ENCODE assay signal across 24 cellular contexts in genomic region chr7:105055084-105055483, GRCh38. TPM values are rescaled to one million over a fixed set of nuclear protein-coding genes. Genes with fewer than 3 reads are reported as not detected.
DNase-seq lines count a peak whose midpoint lies in the region; ATAC-seq and TF ChIP-seq lines count a peak whose summit lies in the region.
"Had no signal": no experiment of that assay in that cellular context is flagged by ENCODE, and none has a peak within 500 bp of the region (broad histone marks: within the 10 kb centered on the region; RNA-seq: fewer than 3 reads in every experiment).

No MANE protein-coding gene starts in this region.

- no peak for TF ChIP-seq EP300 in SK-N-SH (IDR thresholded peaks at IDR 0.05; ENCODE audit: borderline replicate concordance in 1 of 2, low read depth in 1 of 2, low read length in 1 of 2)

- H3K4me3 Mint-ChIP-seq in natural killer cell (no peak overlapping the region), T-cell (peak overlapping the region in 1 of 3 donors; percentile 15)
- no peak overlapping the region for H3K4me3 Mint-ChIP-seq in natural killer cell treated with Interleukin-12 subunit alpha and Interleukin-12 subunit beta and Interleukin-15 and Interleukin-18, amount 100 ng/mL, for 72 hours
- H3K4me3 Mint-ChIP-seq: activated T-helper 1 cell treated with anti-CD3 and anti-CD28 coated beads, Interleukin-12 subunit alpha, Interleukin-12 subunit beta, Interleukin-2, Interleukin-4 antibody, amounts not matched to agents 30 ng/mL and 10 ng/mL and 1 ng/mL, durations not matched to agents 14 hours and 24 hours and 36 hours; CD14-positive monocyte; mesothelial cell of epicardium; nephron had no signal

- H3K4me3 ChIP-seq in SK-N-SH (ENCODE audit: low read depth in 2 of 2, low read length in 1 of 2) = no peak overlapping the region
- H3K4me3 ChIP-seq: gastroesophageal sphincter, GM12878, left lung, transverse colon had no signal

- H3K4me1 ChIP-seq in SK-N-SH (ENCODE audit: control insufficient read depth in 1 of 2, insufficient read depth in 2 of 2, low read depth in 1 of 2, low read length in 1 of 2) = peaks cover 0 to 5% of the 10 kb centered on the region in 2 experiments; a peak in 2 of 4 replicates

- H3K9me3 Mint-ChIP-seq in natural killer cell = no peaks in the 10 kb centered on the region
- H3K9me3 Mint-ChIP-seq in natural killer cell treated with Interleukin-12 subunit alpha and Interleukin-12 subunit beta and Interleukin-15 and Interleukin-18, amount 100 ng/mL, for 72 hours = no peaks in the 10 kb centered on the region
- no peaks in the 10 kb centered on the region for H3K9me3 Mint-ChIP-seq in T-cell
- H3K9me3 Mint-ChIP-seq: activated T-helper 1 cell treated with anti-CD3 and anti-CD28 coated beads, Interleukin-12 subunit alpha, Interleukin-12 subunit beta, Interleukin-2, Interleukin-4 antibody, amounts not matched to agents 30 ng/mL and 10 ng/mL and 1 ng/mL, durations not matched to agents 14 hours and 24 hours and 36 hours; CD14-positive monocyte; mesothelial cell of epicardium; nephron had no signal

- no peak for TF ChIP-seq RAD21 in SK-N-SH (IDR thresholded peaks at IDR 0.05; ENCODE audit: low read length)

- no peak overlapping the region for H3K4me2 ChIP-seq in SK-N-SH

- WGBS in SK-N-SH (ENCODE audit: low lambda C conversion rate) = 96% methylated on average over 2 of the region's 2 CpGs

- H3K36me3 ChIP-seq in SK-N-SH (replicated peaks in 1 of 2; ENCODE audit: control insufficient read depth in 1 of 2, insufficient read depth in 2 of 2, low read length in 1 of 2) = peaks cover 25 to 62% of the 10 kb centered on the region in 2 experiments

- DNase-seq in natural killer cell (no peak), T-cell (no peak), left colon (no peak), UCSD-AML1 (lab: John Stamatoyannopoulos, UW; ENCODE audit: unreplicated experiment) (no peak), SK-N-SH (no peak)
- DNase-seq in natural killer cell treated with Interleukin-12 subunit alpha and Interleukin-12 subunit beta and Interleukin-15 and Interleukin-18, amount 100 ng/mL, for 72 hours (ENCODE audit: low spot score) = no peak
- DNase-seq: activated CD4-positive, CD25-positive, alpha-beta regulatory T cell treated with anti-CD3 and anti-CD28 coated beads, Interleukin-2, amount 50 U/mL, for 72 hours; hippocampal formation; Karpas-422; left lung; NCI-H1436 treated with DMSO at 0.1 percent for 48 hours; NCI-H2107; NCI-H446; NCI-H774; SIG-M5; SW 1271; transverse colon had no signal

- no peak overlapping the region for H3K9ac ChIP-seq in SK-N-SH

- H3K27me3 Mint-ChIP-seq in natural killer cell (ENCODE audit: low read depth in 2 of 2) = no peaks in the 10 kb centered on the region
- H3K27me3 Mint-ChIP-seq in natural killer cell treated with Interleukin-12 subunit alpha and Interleukin-12 subunit beta and Interleukin-15 and Interleukin-18, amount 100 ng/mL, for 72 hours = no peaks in the 10 kb centered on the region
- no peaks in the 10 kb centered on the region for H3K27me3 Mint-ChIP-seq in T-cell

- H3F3A ChIP-seq in SK-N-SH (replicated peaks; ENCODE audit: insufficient read depth) = peaks cover 7% of the 10 kb centered on the region

- POLR2A ChIA-PET in T-cell (lab: Charles Lee) = interaction anchor here (0.6 to 1.5 kb wide), 5 partner anchors 11 to 45 kb away, joined by 3 to 11 read pairs (median 5); no protein-coding TSS in a partner anchor
- POLR2A ChIA-PET in SK-N-SH (lab: Yijun Ruan, JAX) = no interaction called here

- no peaks in the 10 kb centered on the region for H3K27me3 ChIP-seq in SK-N-SH (ENCODE audit: insufficient read depth)
- H3K27me3 ChIP-seq: gastroesophageal sphincter, left lung, transverse colon had no signal

- peaks cover 14% of the 10 kb centered on the region for H3K36me3 Mint-ChIP-seq in natural killer cell
- H3K36me3 Mint-ChIP-seq in natural killer cell treated with Interleukin-12 subunit alpha and Interleukin-12 subunit beta and Interleukin-15 and Interleukin-18, amount 100 ng/mL, for 72 hours = peaks cover 21% of the 10 kb centered on the region
- peaks cover 36% of the 10 kb centered on the region for H3K36me3 Mint-ChIP-seq in T-cell

- no peak for TF ChIP-seq CTCF in natural killer cell (IDR thresholded peaks at IDR 0.05)
- no peak for TF ChIP-seq CTCF in SK-N-SH (IDR thresholded peaks at IDR 0.05)

- intact Hi-C loops in natural killer cell (cut with micrococcal nuclease) (loop anchor here (5.0 kb wide), 1 partner anchor 33 kb away; no protein-coding TSS in a partner anchor), left colon (cut with DNase I, micrococcal nuclease) (no loop called here)

- H3K9me2 ChIP-seq in SK-N-SH = no peaks in the 10 kb centered on the region

- CTCF ChIA-PET in T-cell (lab: Charles Lee) = interaction anchor here (0.5 to 1.4 kb wide), 11 partner anchors 11 to 540 kb away, joined by 3 to 6 read pairs (median 3); no protein-coding TSS in a partner anchor
- CTCF ChIA-PET in SK-N-SH (lab: Yijun Ruan, JAX) = interaction anchor here (0.6 to 1.8 kb wide), 4 partner anchors 14 to 262 kb away, joined by 3 to 4 read pairs (median 3); no protein-coding TSS in a partner anchor

- H2AFZ ChIP-seq in SK-N-SH (ENCODE audit: low read depth) = no peak overlapping the region

- H3K4me1 Mint-ChIP-seq in natural killer cell (peaks cover 68% of the 10 kb centered on the region in 2 donors), T-cell (peaks cover 71 to 85% (median 84%) of the 10 kb centered on the region in 3 donors)
- peaks cover 48 to 53% of the 10 kb centered on the region in 2 donors for H3K4me1 Mint-ChIP-seq in natural killer cell treated with Interleukin-12 subunit alpha and Interleukin-12 subunit beta and Interleukin-15 and Interleukin-18, amount 100 ng/mL, for 72 hours (ENCODE audit: low read depth in 2 of 2)

- H3K27ac ChIP-seq in SK-N-SH (ENCODE audit: low read depth in 2 of 2, low read length in 1 of 2) = no peak overlapping the region
- H3K27ac ChIP-seq: gastroesophageal sphincter, left lung, transverse colon had no signal

- peaks cover 99% of the 10 kb centered on the region for H3K79me2 ChIP-seq in SK-N-SH (ENCODE audit: insufficient read depth)

- H4K20me1 ChIP-seq in SK-N-SH (ENCODE audit: insufficient read depth) = peaks cover 84% of the 10 kb centered on the region

- H3K27ac Mint-ChIP-seq in natural killer cell = peak overlapping the region; percentile 10 to 75
- peak overlapping the region in 1 of 2 donors; percentile 75 for H3K27ac Mint-ChIP-seq in natural killer cell treated with Interleukin-12 subunit alpha and Interleukin-12 subunit beta and Interleukin-15 and Interleukin-18, amount 100 ng/mL, for 72 hours
- peak overlapping the region; percentile 25 to 31 for H3K27ac Mint-ChIP-seq in T-cell
- H3K27ac Mint-ChIP-seq: activated T-helper 1 cell treated with anti-CD3 and anti-CD28 coated beads, Interleukin-12 subunit alpha, Interleukin-12 subunit beta, Interleukin-2, Interleukin-4 antibody, amounts not matched to agents 30 ng/mL and 10 ng/mL and 1 ng/mL, durations not matched to agents 14 hours and 24 hours and 36 hours; mesothelial cell of epicardium had no signal

- H3K9me3 ChIP-seq in SK-N-SH = no peaks in the 10 kb centered on the region
- H3K9me3 ChIP-seq: gastroesophageal sphincter, left lung, transverse colon had no signal

- peak in 1 of 3 donors; percentile 8 for ATAC-seq in natural killer cell
- no peak for ATAC-seq in natural killer cell treated with Interleukin-12 subunit alpha and Interleukin-12 subunit beta and Interleukin-15 and Interleukin-18, amount 100 ng/mL, for 72 hours
- no peak for ATAC-seq in T-cell (replicated peaks in 1 of 4)
- peak; percentile 13 for ATAC-seq in left colon
- ATAC-seq in GM21447 (IDR thresholded peaks at IDR 0.05; ENCODE audit: unreplicated experiment) = no peak
- ATAC-seq: gastroesophageal sphincter, GM12878, left lung had no signal

TF ChIP-seq in SK-N-SH, 30 proteins besides CTCF, POLR2A, EP300 and RAD21 (continues in another document):
- TF ChIP-seq USF1 (IDR thresholded peaks at IDR 0.05; ENCODE audit: borderline replicate concordance, low read depth) (no peak), ZBTB33 (IDR thresholded peaks at IDR 0.05; ENCODE audit: borderline replicate concordance, low read depth) (no peak), TAF1 (IDR thresholded peaks at IDR 0.05; ENCODE audit: borderline replicate concordance, low read depth, low read length) (no peak), JUND (IDR thresholded peaks at IDR 0.05) (no peak), EZH2phosphoT487 (IDR thresholded peaks at IDR 0.05; ENCODE audit: borderline replicate concordance, low read depth) (no peak), FOSL2 (IDR thresholded peaks at IDR 0.05; ENCODE audit: borderline replicate concordance, low read depth) (no peak), MEF2A (IDR thresholded peaks at IDR 0.05; ENCODE audit: borderline replicate concordance, low read depth) (no peak)

RNA-seq across cellular contexts. Expression of gene KMT2E, which starts 41.1 kb away (rescaled TPM):
- 100 to 1,000 TPM; 272 to 353 (median 345) TPM for total RNA-seq in natural killer cell
- total RNA-seq in natural killer cell treated with Interleukin-12 subunit alpha and Interleukin-12 subunit beta and Interleukin-15 and Interleukin-18, amount 100 ng/mL, for 72 hours = 100 to 1,000 TPM; 152 to 172 TPM
- total RNA-seq in T-cell = 100 to 1,000 TPM; 164 to 260 (median 169) TPM
- 100 to 1,000 TPM; 119 TPM for total RNA-seq in left colon
- 6.4 and 6.9 TPM in 2 replicates for polyA plus RNA-seq in SK-N-SH (2012; rRNA removed)
- 9.0 and 9.1 TPM in 2 replicates for polyA plus RNA-seq in SK-N-SH (2012; cell fraction: cytosol; rRNA removed)
- polyA plus RNA-seq in SK-N-SH (2012; cell fraction: nucleus; rRNA removed) = 18.7 and 26.4 TPM in 2 replicates
